Comparison of ENCODE assay signal across 2 cellular contexts in the genomic region with DNA sequence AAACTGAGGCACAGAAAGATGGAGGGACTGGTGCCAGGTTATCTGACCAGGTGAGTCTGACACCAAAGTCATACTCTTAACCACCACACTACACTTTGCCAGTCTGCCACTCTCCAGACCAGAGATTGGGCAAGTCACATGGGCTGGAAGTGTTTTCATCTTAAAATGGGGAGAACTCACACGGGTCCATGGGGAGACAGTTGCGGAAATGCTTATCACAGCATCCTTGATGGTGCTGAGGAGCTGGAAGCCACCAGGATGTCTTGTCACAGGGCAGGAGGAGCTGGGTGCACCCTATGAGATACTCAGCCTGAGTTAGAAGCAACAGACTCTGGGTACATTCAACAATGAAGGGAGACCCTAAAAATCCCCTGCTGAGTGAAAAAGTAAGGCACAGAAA.
TF ChIP-seq lines count a peak whose summit lies in the region.

No MANE protein-coding gene starts in this region.

TF ChIP-seq in SK-N-SH, 30 proteins besides CTCF, POLR2A, EP300 and RAD21 (continued from another document):
- TF ChIP-seq, protein P1, sequence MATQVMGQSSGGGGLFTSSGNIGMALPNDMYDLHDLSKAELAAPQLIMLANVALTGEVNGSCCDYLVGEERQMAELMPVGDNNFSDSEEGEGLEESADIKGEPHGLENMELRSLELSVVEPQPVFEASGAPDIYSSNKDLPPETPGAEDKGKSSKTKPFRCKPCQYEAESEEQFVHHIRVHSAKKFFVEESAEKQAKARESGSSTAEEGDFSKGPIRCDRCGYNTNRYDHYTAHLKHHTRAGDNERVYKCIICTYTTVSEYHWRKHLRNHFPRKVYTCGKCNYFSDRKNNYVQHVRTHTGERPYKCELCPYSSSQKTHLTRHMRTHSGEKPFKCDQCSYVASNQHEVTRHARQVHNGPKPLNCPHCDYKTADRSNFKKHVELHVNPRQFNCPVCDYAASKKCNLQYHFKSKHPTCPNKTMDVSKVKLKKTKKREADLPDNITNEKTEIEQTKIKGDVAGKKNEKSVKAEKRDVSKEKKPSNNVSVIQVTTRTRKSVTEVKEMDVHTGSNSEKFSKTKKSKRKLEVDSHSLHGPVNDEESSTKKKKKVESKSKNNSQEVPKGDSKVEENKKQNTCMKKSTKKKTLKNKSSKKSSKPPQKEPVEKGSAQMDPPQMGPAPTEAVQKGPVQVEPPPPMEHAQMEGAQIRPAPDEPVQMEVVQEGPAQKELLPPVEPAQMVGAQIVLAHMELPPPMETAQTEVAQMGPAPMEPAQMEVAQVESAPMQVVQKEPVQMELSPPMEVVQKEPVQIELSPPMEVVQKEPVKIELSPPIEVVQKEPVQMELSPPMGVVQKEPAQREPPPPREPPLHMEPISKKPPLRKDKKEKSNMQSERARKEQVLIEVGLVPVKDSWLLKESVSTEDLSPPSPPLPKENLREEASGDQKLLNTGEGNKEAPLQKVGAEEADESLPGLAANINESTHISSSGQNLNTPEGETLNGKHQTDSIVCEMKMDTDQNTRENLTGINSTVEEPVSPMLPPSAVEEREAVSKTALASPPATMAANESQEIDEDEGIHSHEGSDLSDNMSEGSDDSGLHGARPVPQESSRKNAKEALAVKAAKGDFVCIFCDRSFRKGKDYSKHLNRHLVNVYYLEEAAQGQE (IDR thresholded peaks at IDR 0.05; ENCODE audit: low read depth, low read length) = no peak
- TF ChIP-seq FOXM1 (IDR thresholded peaks at IDR 0.05; ENCODE audit: low read depth) (no peak), GATA2 (CRISPR knock-in tag; IDR thresholded peaks at IDR 0.05) (no peak), TAF1 (IDR thresholded peaks at IDR 0.05; ENCODE audit: borderline replicate concordance, low read depth, low read length) (no peak), NFIC (IDR thresholded peaks at IDR 0.05; ENCODE audit: borderline replicate concordance) (no peak), MXI1 (IDR thresholded peaks at IDR 0.05; ENCODE audit: low read depth, low read length) (no peak)

TF ChIP-seq in SK-N-SH treated with all-trans-retinoic acid at 6 μM for 48 hours, 23 proteins besides CTCF, POLR2A, EP300 and RAD21 (continued from another document):
- TF ChIP-seq, protein P2, sequence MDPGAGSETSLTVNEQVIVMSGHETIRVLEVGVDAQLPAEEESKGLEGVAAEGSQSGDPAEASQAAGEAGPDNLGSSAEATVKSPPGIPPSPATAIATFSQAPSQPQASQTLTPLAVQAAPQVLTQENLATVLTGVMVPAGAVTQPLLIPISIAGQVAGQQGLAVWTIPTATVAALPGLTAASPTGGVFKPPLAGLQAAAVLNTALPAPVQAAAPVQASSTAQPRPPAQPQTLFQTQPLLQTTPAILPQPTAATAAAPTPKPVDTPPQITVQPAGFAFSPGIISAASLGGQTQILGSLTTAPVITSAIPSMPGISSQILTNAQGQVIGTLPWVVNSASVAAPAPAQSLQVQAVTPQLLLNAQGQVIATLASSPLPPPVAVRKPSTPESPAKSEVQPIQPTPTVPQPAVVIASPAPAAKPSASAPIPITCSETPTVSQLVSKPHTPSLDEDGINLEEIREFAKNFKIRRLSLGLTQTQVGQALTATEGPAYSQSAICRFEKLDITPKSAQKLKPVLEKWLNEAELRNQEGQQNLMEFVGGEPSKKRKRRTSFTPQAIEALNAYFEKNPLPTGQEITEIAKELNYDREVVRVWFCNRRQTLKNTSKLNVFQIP (CRISPR knock-in tag; IDR thresholded peaks at IDR 0.05; ENCODE audit: borderline replicate concordance, low read depth) = no peak
- TF ChIP-seq ZC3H10 (CRISPR knock-in tag; IDR thresholded peaks at IDR 0.05) = no peak
- TF ChIP-seq, protein P3, sequence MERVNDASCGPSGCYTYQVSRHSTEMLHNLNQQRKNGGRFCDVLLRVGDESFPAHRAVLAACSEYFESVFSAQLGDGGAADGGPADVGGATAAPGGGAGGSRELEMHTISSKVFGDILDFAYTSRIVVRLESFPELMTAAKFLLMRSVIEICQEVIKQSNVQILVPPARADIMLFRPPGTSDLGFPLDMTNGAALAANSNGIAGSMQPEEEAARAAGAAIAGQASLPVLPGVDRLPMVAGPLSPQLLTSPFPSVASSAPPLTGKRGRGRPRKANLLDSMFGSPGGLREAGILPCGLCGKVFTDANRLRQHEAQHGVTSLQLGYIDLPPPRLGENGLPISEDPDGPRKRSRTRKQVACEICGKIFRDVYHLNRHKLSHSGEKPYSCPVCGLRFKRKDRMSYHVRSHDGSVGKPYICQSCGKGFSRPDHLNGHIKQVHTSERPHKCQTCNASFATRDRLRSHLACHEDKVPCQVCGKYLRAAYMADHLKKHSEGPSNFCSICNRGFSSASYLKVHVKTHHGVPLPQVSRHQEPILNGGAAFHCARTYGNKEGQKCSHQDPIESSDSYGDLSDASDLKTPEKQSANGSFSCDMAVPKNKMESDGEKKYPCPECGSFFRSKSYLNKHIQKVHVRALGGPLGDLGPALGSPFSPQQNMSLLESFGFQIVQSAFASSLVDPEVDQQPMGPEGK (CRISPR knock-in tag; IDR thresholded peaks at IDR 0.05; ENCODE audit: borderline replicate concordance) = no peak
- TF ChIP-seq SNAI2 (CRISPR knock-in tag; IDR thresholded peaks at IDR 0.05) = no peak
- no peak for TF ChIP-seq TCF4 (CRISPR knock-in tag; IDR thresholded peaks at IDR 0.05; ENCODE audit: borderline replicate concordance)
- no peak for TF ChIP-seq PPARA (CRISPR knock-in tag; IDR thresholded peaks at IDR 0.05; ENCODE audit: borderline replicate concordance)
- TF ChIP-seq RARB (CRISPR knock-in tag; IDR thresholded peaks at IDR 0.05) = no peak
- TF ChIP-seq ZNF565 (CRISPR knock-in tag; conservative IDR thresholded peaks at IDR 0.05; ENCODE audit: low read depth) = no peak
- no peak for TF ChIP-seq BACH2 (CRISPR knock-in tag; IDR thresholded peaks at IDR 0.05; ENCODE audit: borderline replicate concordance)
- no peak for TF ChIP-seq ZNF70 (CRISPR knock-in tag; IDR thresholded peaks at IDR 0.05)
- no peak for TF ChIP-seq ZFP3 (CRISPR knock-in tag; IDR thresholded peaks at IDR 0.05)
TF ChIP-seq in SK-N-SH treated with all-trans-retinoic acid at 6 μM for 48 hours: peak in this region for 0.
